In the genomic region with DNA sequence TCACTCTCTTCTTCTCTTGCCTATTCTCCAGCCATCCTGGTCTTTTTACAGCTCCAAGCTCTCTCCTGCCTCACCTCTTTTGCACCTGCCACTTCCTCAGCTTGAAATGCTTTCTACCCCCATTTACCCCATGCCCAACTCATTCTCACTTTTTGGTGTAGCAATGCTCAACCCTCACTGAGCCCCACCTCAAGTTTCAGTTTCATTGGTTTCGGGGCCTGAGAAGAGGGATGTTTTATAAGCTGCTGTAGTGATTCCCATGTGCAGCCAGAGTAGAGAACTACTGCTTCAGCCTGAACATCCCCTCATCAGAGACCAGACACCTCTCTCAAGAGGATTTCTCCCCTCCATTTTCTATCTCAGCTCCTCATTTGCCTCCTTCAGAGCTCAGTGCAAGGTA, we compare ENCODE assay signal across 12 cellular contexts. TPM values are rescaled to one million over a fixed set of nuclear protein-coding genes. Genes with fewer than 3 reads are reported as not detected.
DNase-seq lines count a peak whose midpoint lies in the region; ATAC-seq and TF ChIP-seq lines count a peak whose summit lies in the region.
"Had no signal": no experiment of that assay in that cellular context is flagged by ENCODE, and none has a peak within 500 bp of the region (broad histone marks: within the 10 kb centered on the region; RNA-seq: fewer than 3 reads in every experiment).

No MANE protein-coding gene starts in this region.

- H3K27me3 Mint-ChIP-seq in CD14-positive monocyte (ENCODE audit: low read depth in 3 of 3) = no peaks in the 10 kb centered on the region
- H3K27me3 Mint-ChIP-seq: IgD-negative memory B cell; stimulated activated naive CD8-positive, alpha-beta T cell treated with anti-CD3 and anti-CD28 coated beads, Interleukin-15, Interleukin-2, amounts not matched to agents 100 ng/mL and 50 ng/mL, for 24 hours had no signal

- ATAC-seq in GM19023 (IDR thresholded peaks at IDR 0.05; ENCODE audit: unreplicated experiment) (peak; percentile 86), HG02678 (IDR thresholded peaks at IDR 0.05; ENCODE audit: unreplicated experiment) (peak; percentile 89)

- peaks cover 20 to 22% of the 10 kb centered on the region in 2 donors for H3K36me3 Mint-ChIP-seq in CD14-positive monocyte

- peak overlapping the region; percentile 51 to 66 for H3K4me3 Mint-ChIP-seq in CD14-positive monocyte
- H3K4me3 Mint-ChIP-seq: stimulated activated naive CD8-positive, alpha-beta T cell treated with anti-CD3 and anti-CD28 coated beads, Interleukin-15, Interleukin-2, amounts not matched to agents 100 ng/mL and 50 ng/mL, for 24 hours had no signal

- H3K27ac Mint-ChIP-seq in CD14-positive monocyte = peak overlapping the region; percentile 72 to 94 (median 88)
- H3K27ac Mint-ChIP-seq: stimulated activated naive CD8-positive, alpha-beta T cell treated with anti-CD3 and anti-CD28 coated beads, Interleukin-15, Interleukin-2, amounts not matched to agents 100 ng/mL and 50 ng/mL, for 24 hours had no signal

- DNase-seq in CD14-positive monocyte (ENCODE audit: low spot score) (no peak), MV-4-11 (lab: John Stamatoyannopoulos, UW) (peak; percentile 32), HT-29 (ENCODE audit: low spot score) (no peak), D341Med (ENCODE audit: low spot score) (no peak), NCI-H510A treated with DMSO at 0.1 percent for 48 hours (lab: John Stamatoyannopoulos, UW) (no peak), NCI-H2196 (lab: John Stamatoyannopoulos, UW; ENCODE audit: unreplicated experiment) (no peak)
- DNase-seq: NCI-H524 treated with DMSO at 0.1 percent for 48 hours had no signal

- TF ChIP-seq CTCF in CD14-positive monocyte (IDR thresholded peaks at IDR 0.05) = no peak

- H3K9me3 Mint-ChIP-seq in CD14-positive monocyte = peaks cover 0 to 1% (median 0%) of the 10 kb centered on the region in 7 donors
- H3K9me3 Mint-ChIP-seq: IgD-negative memory B cell had no signal

- intact Hi-C loops in CD14-positive monocyte (cut with micrococcal nuclease) = no loop called here

- H3K4me1 Mint-ChIP-seq in CD14-positive monocyte = peaks cover 82% of the 10 kb centered on the region

RNA-seq across cellular contexts. Expression of a gene that starts 45.2 kb away (rescaled TPM):
- polyA plus RNA-seq in CD14-positive monocyte = 100 to 1,000 TPM in 1 of 2 donors, 10 to 100 TPM in 1; 75.3 to 141 TPM
- total RNA-seq in HT-29 (2014; rRNA removed; shearing (Covaris generic)) = not detected in 2 replicates
- total RNA-seq: fibroblast of lung had no signal
- polyA plus RNA-seq: fibroblast of lung had no signal
